In the genomic region with DNA sequence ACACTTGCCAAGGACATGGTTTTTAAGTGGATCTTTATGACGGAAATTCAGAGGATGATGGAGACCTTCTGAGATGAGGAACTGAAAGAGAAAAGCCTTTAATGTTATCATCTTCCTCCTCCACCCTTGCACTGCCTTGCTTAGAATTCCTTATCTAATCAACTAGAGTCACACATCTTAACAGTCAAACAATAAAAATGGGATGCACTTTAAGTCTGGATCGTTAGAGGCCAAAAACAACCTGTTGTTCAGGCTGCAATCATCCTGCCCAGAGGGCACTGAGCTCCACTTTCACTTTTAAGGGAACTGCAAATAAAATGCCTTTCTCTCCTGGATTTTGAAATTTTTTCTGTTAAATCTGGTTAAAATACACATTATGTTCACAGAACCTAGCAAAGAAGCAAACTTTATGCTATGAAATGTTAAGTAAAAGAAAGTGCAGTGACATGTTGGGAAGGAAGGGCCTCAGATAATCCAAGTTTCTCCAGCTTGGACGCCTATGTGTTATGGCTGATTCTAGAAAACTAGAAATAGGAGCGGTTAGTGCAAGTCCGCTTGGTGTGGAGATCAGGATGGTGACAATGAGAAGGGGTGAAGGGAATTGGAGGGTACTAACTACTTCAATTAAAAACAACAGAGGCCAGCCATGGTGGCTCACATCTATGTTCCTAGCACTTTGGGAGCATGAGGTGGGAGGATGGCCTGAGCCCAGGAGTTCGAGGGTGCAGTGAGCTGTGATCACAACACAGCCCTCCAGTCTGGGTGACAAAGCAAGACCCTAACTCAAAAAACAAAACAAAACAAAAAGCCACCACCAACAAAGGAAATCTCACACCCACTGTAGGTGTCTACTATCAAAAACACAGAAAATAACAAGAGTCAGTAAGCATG, we compare ENCODE assay signal across 1 cellular context.
TF ChIP-seq lines count a peak whose summit lies in the region.

No MANE protein-coding gene starts in this region.

TF ChIP-seq in K562, 482 proteins besides CTCF, POLR2A, EP300 and RAD21 (continued from another document and continues in another):
- TF ChIP-seq, protein P1, sequence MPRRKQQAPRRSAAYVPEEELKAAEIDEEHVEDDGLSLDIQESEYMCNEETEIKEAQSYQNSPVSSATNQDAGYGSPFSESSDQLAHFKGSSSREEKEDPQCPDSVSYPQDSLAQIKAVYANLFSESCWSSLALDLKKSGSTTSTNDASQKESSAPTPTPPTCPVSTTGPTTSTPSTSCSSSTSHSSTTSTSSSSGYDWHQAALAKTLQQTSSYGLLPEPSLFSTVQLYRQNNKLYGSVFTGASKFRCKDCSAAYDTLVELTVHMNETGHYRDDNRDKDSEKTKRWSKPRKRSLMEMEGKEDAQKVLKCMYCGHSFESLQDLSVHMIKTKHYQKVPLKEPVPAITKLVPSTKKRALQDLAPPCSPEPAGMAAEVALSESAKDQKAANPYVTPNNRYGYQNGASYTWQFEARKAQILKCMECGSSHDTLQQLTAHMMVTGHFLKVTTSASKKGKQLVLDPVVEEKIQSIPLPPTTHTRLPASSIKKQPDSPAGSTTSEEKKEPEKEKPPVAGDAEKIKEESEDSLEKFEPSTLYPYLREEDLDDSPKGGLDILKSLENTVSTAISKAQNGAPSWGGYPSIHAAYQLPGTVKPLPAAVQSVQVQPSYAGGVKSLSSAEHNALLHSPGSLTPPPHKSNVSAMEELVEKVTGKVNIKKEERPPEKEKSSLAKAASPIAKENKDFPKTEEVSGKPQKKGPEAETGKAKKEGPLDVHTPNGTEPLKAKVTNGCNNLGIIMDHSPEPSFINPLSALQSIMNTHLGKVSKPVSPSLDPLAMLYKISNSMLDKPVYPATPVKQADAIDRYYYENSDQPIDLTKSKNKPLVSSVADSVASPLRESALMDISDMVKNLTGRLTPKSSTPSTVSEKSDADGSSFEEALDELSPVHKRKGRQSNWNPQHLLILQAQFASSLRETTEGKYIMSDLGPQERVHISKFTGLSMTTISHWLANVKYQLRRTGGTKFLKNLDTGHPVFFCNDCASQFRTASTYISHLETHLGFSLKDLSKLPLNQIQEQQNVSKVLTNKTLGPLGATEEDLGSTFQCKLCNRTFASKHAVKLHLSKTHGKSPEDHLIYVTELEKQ (CRISPR knock-in tag; IDR thresholded peaks at IDR 0.05) = no peak
- no peak for TF ChIP-seq NR3C1 (CRISPR knock-in tag; IDR thresholded peaks at IDR 0.05)
- peak; percentile 83; the same call in 1 of the 2 replicates for TF ChIP-seq ZEB2 (IDR thresholded peaks at IDR 0.05)
- no peak for TF ChIP-seq HCFC1 (IDR thresholded peaks at IDR 0.05; ENCODE audit: low read depth, low read length)
- TF ChIP-seq HMG20B (CRISPR knock-in tag; IDR thresholded peaks at IDR 0.05) = no peak
- TF ChIP-seq ZNF586 (CRISPR knock-in tag; conservative IDR thresholded peaks at IDR 0.05) = no peak
- TF ChIP-seq XRCC5 (IDR thresholded peaks at IDR 0.05; ENCODE audit: low read depth, low read length) = no peak
- TF ChIP-seq, protein P2, sequence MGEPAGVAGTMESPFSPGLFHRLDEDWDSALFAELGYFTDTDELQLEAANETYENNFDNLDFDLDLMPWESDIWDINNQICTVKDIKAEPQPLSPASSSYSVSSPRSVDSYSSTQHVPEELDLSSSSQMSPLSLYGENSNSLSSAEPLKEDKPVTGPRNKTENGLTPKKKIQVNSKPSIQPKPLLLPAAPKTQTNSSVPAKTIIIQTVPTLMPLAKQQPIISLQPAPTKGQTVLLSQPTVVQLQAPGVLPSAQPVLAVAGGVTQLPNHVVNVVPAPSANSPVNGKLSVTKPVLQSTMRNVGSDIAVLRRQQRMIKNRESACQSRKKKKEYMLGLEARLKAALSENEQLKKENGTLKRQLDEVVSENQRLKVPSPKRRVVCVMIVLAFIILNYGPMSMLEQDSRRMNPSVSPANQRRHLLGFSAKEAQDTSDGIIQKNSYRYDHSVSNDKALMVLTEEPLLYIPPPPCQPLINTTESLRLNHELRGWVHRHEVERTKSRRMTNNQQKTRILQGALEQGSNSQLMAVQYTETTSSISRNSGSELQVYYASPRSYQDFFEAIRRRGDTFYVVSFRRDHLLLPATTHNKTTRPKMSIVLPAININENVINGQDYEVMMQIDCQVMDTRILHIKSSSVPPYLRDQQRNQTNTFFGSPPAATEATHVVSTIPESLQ (CRISPR knock-in tag; IDR thresholded peaks at IDR 0.05) = 0 out of 2 replicates have a peak, but pooled peaks have one; percentile 28
- TF ChIP-seq, protein P3, sequence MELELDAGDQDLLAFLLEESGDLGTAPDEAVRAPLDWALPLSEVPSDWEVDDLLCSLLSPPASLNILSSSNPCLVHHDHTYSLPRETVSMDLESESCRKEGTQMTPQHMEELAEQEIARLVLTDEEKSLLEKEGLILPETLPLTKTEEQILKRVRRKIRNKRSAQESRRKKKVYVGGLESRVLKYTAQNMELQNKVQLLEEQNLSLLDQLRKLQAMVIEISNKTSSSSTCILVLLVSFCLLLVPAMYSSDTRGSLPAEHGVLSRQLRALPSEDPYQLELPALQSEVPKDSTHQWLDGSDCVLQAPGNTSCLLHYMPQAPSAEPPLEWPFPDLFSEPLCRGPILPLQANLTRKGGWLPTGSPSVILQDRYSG (tag; conservative IDR thresholded peaks at IDR 0.05; ENCODE audit: low read depth) = no peak; the same call in none of the 2 replicates
- no peak for TF ChIP-seq GATAD2A (IDR thresholded peaks at IDR 0.05)
- TF ChIP-seq SREBF1 (IDR thresholded peaks at IDR 0.05; ENCODE audit: borderline replicate concordance, low read depth, low read length) = no peak
- no peak for TF ChIP-seq ZNF133 (CRISPR knock-in tag; IDR thresholded peaks at IDR 0.05)
- TF ChIP-seq ZNF140 (CRISPR knock-in tag; IDR thresholded peaks at IDR 0.05) = no peak
- no peak for TF ChIP-seq ETS2 (tag; IDR thresholded peaks at IDR 0.05; ENCODE audit: borderline replicate concordance, poor library complexity, severe bottlenecking)
- TF ChIP-seq, protein P4, sequence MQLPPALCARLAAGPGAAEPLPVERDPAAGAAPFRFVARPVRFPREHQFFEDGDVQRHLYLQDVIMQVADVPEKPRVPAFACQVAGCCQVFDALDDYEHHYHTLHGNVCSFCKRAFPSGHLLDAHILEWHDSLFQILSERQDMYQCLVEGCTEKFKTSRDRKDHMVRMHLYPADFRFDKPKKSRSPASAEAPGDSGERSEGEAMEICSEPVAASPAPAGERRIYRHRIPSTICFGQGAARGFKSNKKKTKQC (CRISPR knock-in tag; IDR thresholded peaks at IDR 0.05) = no peak
- no peak for TF ChIP-seq ZNF778 (CRISPR knock-in tag; IDR thresholded peaks at IDR 0.05)
- TF ChIP-seq, protein P5, sequence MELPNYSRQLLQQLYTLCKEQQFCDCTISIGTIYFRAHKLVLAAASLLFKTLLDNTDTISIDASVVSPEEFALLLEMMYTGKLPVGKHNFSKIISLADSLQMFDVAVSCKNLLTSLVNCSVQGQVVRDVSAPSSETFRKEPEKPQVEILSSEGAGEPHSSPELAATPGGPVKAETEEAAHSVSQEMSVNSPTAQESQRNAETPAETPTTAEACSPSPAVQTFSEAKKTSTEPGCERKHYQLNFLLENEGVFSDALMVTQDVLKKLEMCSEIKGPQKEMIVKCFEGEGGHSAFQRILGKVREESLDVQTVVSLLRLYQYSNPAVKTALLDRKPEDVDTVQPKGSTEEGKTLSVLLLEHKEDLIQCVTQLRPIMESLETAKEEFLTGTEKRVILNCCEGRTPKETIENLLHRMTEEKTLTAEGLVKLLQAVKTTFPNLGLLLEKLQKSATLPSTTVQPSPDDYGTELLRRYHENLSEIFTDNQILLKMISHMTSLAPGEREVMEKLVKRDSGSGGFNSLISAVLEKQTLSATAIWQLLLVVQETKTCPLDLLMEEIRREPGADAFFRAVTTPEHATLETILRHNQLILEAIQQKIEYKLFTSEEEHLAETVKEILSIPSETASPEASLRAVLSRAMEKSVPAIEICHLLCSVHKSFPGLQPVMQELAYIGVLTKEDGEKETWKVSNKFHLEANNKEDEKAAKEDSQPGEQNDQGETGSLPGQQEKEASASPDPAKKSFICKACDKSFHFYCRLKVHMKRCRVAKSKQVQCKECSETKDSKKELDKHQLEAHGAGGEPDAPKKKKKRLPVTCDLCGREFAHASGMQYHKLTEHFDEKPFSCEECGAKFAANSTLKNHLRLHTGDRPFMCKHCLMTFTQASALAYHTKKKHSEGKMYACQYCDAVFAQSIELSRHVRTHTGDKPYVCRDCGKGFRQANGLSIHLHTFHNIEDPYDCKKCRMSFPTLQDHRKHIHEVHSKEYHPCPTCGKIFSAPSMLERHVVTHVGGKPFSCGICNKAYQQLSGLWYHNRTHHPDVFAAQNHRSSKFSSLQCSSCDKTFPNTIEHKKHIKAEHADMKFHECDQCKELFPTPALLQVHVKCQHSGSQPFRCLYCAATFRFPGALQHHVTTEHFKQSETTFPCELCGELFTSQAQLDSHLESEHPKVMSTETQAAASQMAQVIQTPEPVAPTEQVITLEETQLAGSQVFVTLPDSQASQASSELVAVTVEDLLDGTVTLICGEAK (IDR thresholded peaks at IDR 0.05) = peak; percentile 61
- TF ChIP-seq, protein P5 (CRISPR knock-in tag; IDR thresholded peaks at IDR 0.05) = no peak
- TF ChIP-seq, protein P6, sequence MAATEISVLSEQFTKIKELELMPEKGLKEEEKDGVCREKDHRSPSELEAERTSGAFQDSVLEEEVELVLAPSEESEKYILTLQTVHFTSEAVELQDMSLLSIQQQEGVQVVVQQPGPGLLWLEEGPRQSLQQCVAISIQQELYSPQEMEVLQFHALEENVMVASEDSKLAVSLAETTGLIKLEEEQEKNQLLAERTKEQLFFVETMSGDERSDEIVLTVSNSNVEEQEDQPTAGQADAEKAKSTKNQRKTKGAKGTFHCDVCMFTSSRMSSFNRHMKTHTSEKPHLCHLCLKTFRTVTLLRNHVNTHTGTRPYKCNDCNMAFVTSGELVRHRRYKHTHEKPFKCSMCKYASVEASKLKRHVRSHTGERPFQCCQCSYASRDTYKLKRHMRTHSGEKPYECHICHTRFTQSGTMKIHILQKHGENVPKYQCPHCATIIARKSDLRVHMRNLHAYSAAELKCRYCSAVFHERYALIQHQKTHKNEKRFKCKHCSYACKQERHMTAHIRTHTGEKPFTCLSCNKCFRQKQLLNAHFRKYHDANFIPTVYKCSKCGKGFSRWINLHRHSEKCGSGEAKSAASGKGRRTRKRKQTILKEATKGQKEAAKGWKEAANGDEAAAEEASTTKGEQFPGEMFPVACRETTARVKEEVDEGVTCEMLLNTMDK (IDR thresholded peaks at IDR 0.05; ENCODE audit: borderline replicate concordance, insufficient read depth, low read depth, low read length, poor library complexity, severe bottlenecking) = no peak
- TF ChIP-seq, protein P7, sequence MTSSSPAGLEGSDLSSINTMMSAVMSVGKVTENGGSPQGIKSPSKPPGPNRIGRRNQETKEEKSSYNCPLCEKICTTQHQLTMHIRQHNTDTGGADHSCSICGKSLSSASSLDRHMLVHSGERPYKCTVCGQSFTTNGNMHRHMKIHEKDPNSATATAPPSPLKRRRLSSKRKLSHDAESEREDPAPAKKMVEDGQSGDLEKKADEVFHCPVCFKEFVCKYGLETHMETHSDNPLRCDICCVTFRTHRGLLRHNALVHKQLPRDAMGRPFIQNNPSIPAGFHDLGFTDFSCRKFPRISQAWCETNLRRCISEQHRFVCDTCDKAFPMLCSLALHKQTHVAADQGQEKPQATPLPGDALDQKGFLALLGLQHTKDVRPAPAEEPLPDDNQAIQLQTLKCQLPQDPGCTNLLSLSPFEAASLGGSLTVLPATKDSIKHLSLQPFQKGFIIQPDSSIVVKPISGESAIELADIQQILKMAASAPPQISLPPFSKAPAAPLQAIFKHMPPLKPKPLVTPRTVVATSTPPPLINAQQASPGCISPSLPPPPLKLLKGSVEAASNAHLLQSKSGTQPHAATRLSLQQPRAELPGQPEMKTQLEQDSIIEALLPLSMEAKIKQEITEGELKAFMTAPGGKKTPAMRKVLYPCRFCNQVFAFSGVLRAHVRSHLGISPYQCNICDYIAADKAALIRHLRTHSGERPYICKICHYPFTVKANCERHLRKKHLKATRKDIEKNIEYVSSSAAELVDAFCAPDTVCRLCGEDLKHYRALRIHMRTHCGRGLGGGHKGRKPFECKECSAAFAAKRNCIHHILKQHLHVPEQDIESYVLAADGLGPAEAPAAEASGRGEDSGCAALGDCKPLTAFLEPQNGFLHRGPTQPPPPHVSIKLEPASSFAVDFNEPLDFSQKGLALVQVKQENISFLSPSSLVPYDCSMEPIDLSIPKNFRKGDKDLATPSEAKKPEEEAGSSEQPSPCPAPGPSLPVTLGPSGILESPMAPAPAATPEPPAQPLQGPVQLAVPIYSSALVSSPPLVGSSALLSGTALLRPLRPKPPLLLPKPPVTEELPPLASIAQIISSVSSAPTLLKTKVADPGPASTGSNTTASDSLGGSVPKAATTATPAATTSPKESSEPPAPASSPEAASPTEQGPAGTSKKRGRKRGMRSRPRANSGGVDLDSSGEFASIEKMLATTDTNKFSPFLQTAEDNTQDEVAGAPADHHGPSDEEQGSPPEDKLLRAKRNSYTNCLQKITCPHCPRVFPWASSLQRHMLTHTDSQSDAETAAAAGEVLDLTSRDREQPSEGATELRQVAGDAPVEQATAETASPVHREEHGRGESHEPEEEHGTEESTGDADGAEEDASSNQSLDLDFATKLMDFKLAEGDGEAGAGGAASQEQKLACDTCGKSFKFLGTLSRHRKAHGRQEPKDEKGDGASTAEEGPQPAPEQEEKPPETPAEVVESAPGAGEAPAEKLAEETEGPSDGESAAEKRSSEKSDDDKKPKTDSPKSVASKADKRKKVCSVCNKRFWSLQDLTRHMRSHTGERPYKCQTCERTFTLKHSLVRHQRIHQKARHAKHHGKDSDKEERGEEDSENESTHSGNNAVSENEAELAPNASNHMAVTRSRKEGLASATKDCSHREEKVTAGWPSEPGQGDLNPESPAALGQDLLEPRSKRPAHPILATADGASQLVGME (CRISPR knock-in tag; IDR thresholded peaks at IDR 0.05) = peak; percentile 44; the same call in 1 of the 2 replicates
- no peak for TF ChIP-seq NCOA4 (IDR thresholded peaks at IDR 0.05; ENCODE audit: partially characterized antibody)
- TF ChIP-seq ZNF197 (CRISPR knock-in tag; IDR thresholded peaks at IDR 0.05; ENCODE audit: low read depth) = peak; percentile 90
- TF ChIP-seq ERF (CRISPR knock-in tag; IDR thresholded peaks at IDR 0.05) = no peak
